Comparison of ENCODE assay signal across 10 cellular contexts in genomic region chr14:61527325-61528100, GRCh38.
DNase-seq lines count a peak whose midpoint lies in the region; ATAC-seq and TF ChIP-seq lines count a peak whose summit lies in the region.
"Had no signal": no experiment of that assay in that cellular context is flagged by ENCODE, and none has a peak within 500 bp of the region (broad histone marks: within the 10 kb centered on the region; RNA-seq: fewer than 3 reads in every experiment).

No MANE protein-coding gene starts in this region.

- no peaks in the 10 kb centered on the region for H3K36me3 ChIP-seq in BJ (ENCODE audit: control insufficient read depth, insufficient read depth, low read length)

- 0 out of 2 replicates have a peak, but pooled peaks have one; percentile 4 for TF ChIP-seq CTCF in BJ (IDR thresholded peaks at IDR 0.05; ENCODE audit: insufficient read depth, low read depth, low read length)
- TF ChIP-seq CTCF in chondrocyte (IDR thresholded peaks at IDR 0.05): peak; percentile 31

- DNase-seq in BJ (ENCODE audit: low read depth) (no peak), LHCN-M2 (ENCODE audit: low read depth) (peak; percentile 90), chondrocyte (ENCODE audit: low spot score) (no peak)
- no peak for DNase-seq in natural killer cell treated with Interleukin-12 subunit alpha and Interleukin-12 subunit beta and Interleukin-15 and Interleukin-18, amount 100 ng/mL, for 72 hours (ENCODE audit: low spot score)
- DNase-seq in activated effector memory CD4-positive, alpha-beta T cell treated with Interleukin-2 at 50 U/mL for 16 hours: no peak
- DNase-seq: NCI-H2171 had no signal

- CTCF ChIA-PET in BJ (lab: Yijun Ruan, JAX): interaction anchor here (1.3 kb wide), 1 partner anchor 24 kb away, joined by 5 read pairs; no protein-coding TSS in a partner anchor

- peak overlapping the region; percentile 93 for H3K27ac Mint-ChIP-seq in chondrocyte (ENCODE audit: unreplicated experiment)
- H3K27ac Mint-ChIP-seq in natural killer cell treated with Interleukin-12 subunit alpha and Interleukin-12 subunit beta and Interleukin-15 and Interleukin-18, amount 100 ng/mL, for 72 hours: peak overlapping the region; percentile 100

- no peaks in the 10 kb centered on the region for H3K27me3 Mint-ChIP-seq in chondrocyte (ENCODE audit: low read depth)
- H3K27me3 Mint-ChIP-seq in natural killer cell treated with Interleukin-12 subunit alpha and Interleukin-12 subunit beta and Interleukin-15 and Interleukin-18, amount 100 ng/mL, for 72 hours: no peaks in the 10 kb centered on the region

- H3K36me3 Mint-ChIP-seq in chondrocyte (ENCODE audit: low read depth): no peaks in the 10 kb centered on the region
- peaks cover 42% of the 10 kb centered on the region for H3K36me3 Mint-ChIP-seq in natural killer cell treated with Interleukin-12 subunit alpha and Interleukin-12 subunit beta and Interleukin-15 and Interleukin-18, amount 100 ng/mL, for 72 hours

- POLR2A ChIA-PET in BJ (lab: Charles Lee): interaction anchor here (0.7 kb wide), 1 partner anchor 37 kb away, joined by 3 read pairs; no protein-coding TSS in a partner anchor

- H3K9me3 Mint-ChIP-seq in chondrocyte (ENCODE audit: low read depth): no peaks in the 10 kb centered on the region
- H3K9me3 Mint-ChIP-seq in natural killer cell treated with Interleukin-12 subunit alpha and Interleukin-12 subunit beta and Interleukin-15 and Interleukin-18, amount 100 ng/mL, for 72 hours: peaks cover 7% of the 10 kb centered on the region

- H3K27me3 ChIP-seq in BJ (ENCODE audit: control insufficient read depth, insufficient read depth, low read length): no peaks in the 10 kb centered on the region
- H3K27me3 ChIP-seq: dorsolateral prefrontal cortex had no signal

- no peak for ATAC-seq in natural killer cell treated with Interleukin-12 subunit alpha and Interleukin-12 subunit beta and Interleukin-15 and Interleukin-18, amount 100 ng/mL, for 72 hours
- ATAC-seq in HG02981 (IDR thresholded peaks at IDR 0.05; ENCODE audit: unreplicated experiment): no peak
- no peak for ATAC-seq in HG02588 (IDR thresholded peaks at IDR 0.05; ENCODE audit: unreplicated experiment)
- no peak for ATAC-seq in activated CD4-positive, CD25-positive, alpha-beta regulatory T cell treated with anti-CD3 and anti-CD28 coated beads, Interleukin-2, amount 50 U/mL, for 24 hours

- peaks cover 86% of the 10 kb centered on the region for H3K4me1 Mint-ChIP-seq in chondrocyte (ENCODE audit: low read depth)
- peaks cover 79 to 96% of the 10 kb centered on the region in 2 donors for H3K4me1 Mint-ChIP-seq in natural killer cell treated with Interleukin-12 subunit alpha and Interleukin-12 subunit beta and Interleukin-15 and Interleukin-18, amount 100 ng/mL, for 72 hours (ENCODE audit: low read depth in 2 of 2)

- no peak overlapping the region for H3K4me3 ChIP-seq in BJ (ENCODE audit: low read depth, low read length)
- H3K4me3 ChIP-seq: dorsolateral prefrontal cortex had no signal

- peak overlapping the region; percentile 11 for H3K4me3 Mint-ChIP-seq in chondrocyte (ENCODE audit: unreplicated experiment)
- peak overlapping the region; percentile 85 for H3K4me3 Mint-ChIP-seq in natural killer cell treated with Interleukin-12 subunit alpha and Interleukin-12 subunit beta and Interleukin-15 and Interleukin-18, amount 100 ng/mL, for 72 hours
